Comparison of ENCODE assay signal across 6 cellular contexts in genomic region chr4:985123-985830, GRCh38. TPM values are rescaled to one million over a fixed set of nuclear protein-coding genes. Genes with fewer than 3 reads are reported as not detected.
A peak's percentile ranks its signal among the peaks of the same experiment; 100 is the strongest.
DNase-seq lines count a peak whose midpoint lies in the region; ATAC-seq lines count a peak whose summit lies in the region.

No MANE protein-coding gene starts in this region.

- H3K4me3 Mint-ChIP-seq in activated naive CD8-positive, alpha-beta T cell treated with anti-CD3 and anti-CD28 coated beads, Interleukin-2, amount 10 ng/mL, durations not matched to agents 7 days and 5 days = peak overlapping the region; percentile 49

- H3K27me3 ChIP-seq in muscle layer of duodenum (ENCODE audit: low read depth, low read length) = no peaks in the 10 kb centered on the region

- peak; percentile 48 for ATAC-seq in activated naive CD8-positive, alpha-beta T cell treated with anti-CD3 and anti-CD28 coated beads, Interleukin-2, amount 10 ng/mL, durations not matched to agents 7 days and 5 days (ENCODE audit: low read depth)
- ATAC-seq in GM18873 (IDR thresholded peaks at IDR 0.05; ENCODE audit: low FRiP score, unreplicated experiment) (no peak), GM19328 (IDR thresholded peaks at IDR 0.05; ENCODE audit: unreplicated experiment) (no peak)

- H3K4me3 ChIP-seq in muscle layer of duodenum (ENCODE audit: low read depth in 1 of 2, low read length in 2 of 2) = peak overlapping the region; percentile 34 to 36

- no peaks in the 10 kb centered on the region for H3K9me3 Mint-ChIP-seq in activated naive CD8-positive, alpha-beta T cell treated with anti-CD3 and anti-CD28 coated beads, Interleukin-2, amount 10 ng/mL, durations not matched to agents 7 days and 5 days

- H3K9me3 ChIP-seq in muscle layer of duodenum (ENCODE audit: control insufficient read depth in 1 of 2, low read length in 2 of 2) = no peaks in the 10 kb centered on the region

- DNase-seq in NOMO-1 treated with dmso at 0.1 percent for 144 hours (lab: John Stamatoyannopoulos, UW; ENCODE audit: unreplicated experiment) (peak; percentile 13), NCI-H446 (lab: John Stamatoyannopoulos, UW) (no peak)
- peak; percentile 81 for DNase-seq in activated naive CD8-positive, alpha-beta T cell treated with anti-CD3 and anti-CD28 coated beads, Interleukin-2, amount 10 ng/mL, durations not matched to agents 7 days and 5 days

- peaks cover 0 to 13% of the 10 kb centered on the region in 2 donors for H3K36me3 ChIP-seq in muscle layer of duodenum (ENCODE audit: control insufficient read depth in 1 of 2, insufficient read depth in 2 of 2, low read length in 2 of 2)

- POLR2A ChIA-PET in activated naive CD8-positive, alpha-beta T cell treated with anti-CD3 and anti-CD28 coated beads, Interleukin-2, amount 10 ng/mL, durations not matched to agents 7 days and 5 days (lab: Charles Lee) = no interaction called here

- no peak overlapping the region for H3K27ac ChIP-seq in muscle layer of duodenum (ENCODE audit: low read length)

- H3K4me1 ChIP-seq in muscle layer of duodenum (ENCODE audit: control insufficient read depth in 1 of 2, insufficient read depth in 2 of 2, low read length in 2 of 2) = peaks cover 4 to 31% of the 10 kb centered on the region in 2 donors

- no peaks in the 10 kb centered on the region for H3K27me3 Mint-ChIP-seq in activated naive CD8-positive, alpha-beta T cell treated with anti-CD3 and anti-CD28 coated beads, Interleukin-2, amount 10 ng/mL, durations not matched to agents 7 days and 5 days

- H3K36me3 Mint-ChIP-seq in activated naive CD8-positive, alpha-beta T cell treated with anti-CD3 and anti-CD28 coated beads, Interleukin-2, amount 10 ng/mL, durations not matched to agents 7 days and 5 days = no peaks in the 10 kb centered on the region

- H3K27ac Mint-ChIP-seq in activated naive CD8-positive, alpha-beta T cell treated with anti-CD3 and anti-CD28 coated beads, Interleukin-2, amount 10 ng/mL, durations not matched to agents 7 days and 5 days = no peak overlapping the region

- peaks cover 12% of the 10 kb centered on the region for H3K4me1 Mint-ChIP-seq in activated naive CD8-positive, alpha-beta T cell treated with anti-CD3 and anti-CD28 coated beads, Interleukin-2, amount 10 ng/mL, durations not matched to agents 7 days and 5 days

RNA-seq across cellular contexts. Expression of gene IDUA, which starts 1.6 kb away (rescaled TPM):
- total RNA-seq in activated naive CD8-positive, alpha-beta T cell treated with anti-CD3 and anti-CD28 coated beads, Interleukin-2, amount 10 ng/mL, durations not matched to agents 7 days and 5 days = 10 to 100 TPM; 37.5 to 38.7 TPM

RNA-seq across cellular contexts. Expression of gene SLC26A1, which starts 7.9 kb away (rescaled TPM):
- total RNA-seq in activated naive CD8-positive, alpha-beta T cell treated with anti-CD3 and anti-CD28 coated beads, Interleukin-2, amount 10 ng/mL, durations not matched to agents 7 days and 5 days = under 1 TPM; 0.25 to 0.65 TPM

RNA-seq across cellular contexts. Expression of gene DGKQ, which starts 11.9 kb away (rescaled TPM):
- total RNA-seq in activated naive CD8-positive, alpha-beta T cell treated with anti-CD3 and anti-CD28 coated beads, Interleukin-2, amount 10 ng/mL, durations not matched to agents 7 days and 5 days = 10 to 100 TPM; 31.3 to 32.4 TPM

RNA-seq across cellular contexts. Expression of gene FGFRL1, which starts 26.1 kb away (rescaled TPM):
- total RNA-seq in activated naive CD8-positive, alpha-beta T cell treated with anti-CD3 and anti-CD28 coated beads, Interleukin-2, amount 10 ng/mL, durations not matched to agents 7 days and 5 days = 10 to 100 TPM; 15.5 to 19.1 TPM

RNA-seq across cellular contexts. Expression of gene TMEM175, which starts 53.0 kb away (rescaled TPM):
- 10 to 100 TPM; 38.2 to 39.8 TPM for total RNA-seq in activated naive CD8-positive, alpha-beta T cell treated with anti-CD3 and anti-CD28 coated beads, Interleukin-2, amount 10 ng/mL, durations not matched to agents 7 days and 5 days

Comparison
In these comparisons a context has a peak if more than half of its experiments do, and no peak if none do; other contexts are left out.
1. DNase-seq: peak in NOMO-1 treated with dmso at 0.1 percent for 144 hours (single experiment) and activated naive CD8-positive, alpha-beta T cell treated with anti-CD3 and anti-CD28 coated beads, Interleukin-2, amount 10 ng/mL, durations not matched to agents 7 days and 5 days (single experiment); none in NCI-H446 (0 of 2).